In the genomic region with DNA sequence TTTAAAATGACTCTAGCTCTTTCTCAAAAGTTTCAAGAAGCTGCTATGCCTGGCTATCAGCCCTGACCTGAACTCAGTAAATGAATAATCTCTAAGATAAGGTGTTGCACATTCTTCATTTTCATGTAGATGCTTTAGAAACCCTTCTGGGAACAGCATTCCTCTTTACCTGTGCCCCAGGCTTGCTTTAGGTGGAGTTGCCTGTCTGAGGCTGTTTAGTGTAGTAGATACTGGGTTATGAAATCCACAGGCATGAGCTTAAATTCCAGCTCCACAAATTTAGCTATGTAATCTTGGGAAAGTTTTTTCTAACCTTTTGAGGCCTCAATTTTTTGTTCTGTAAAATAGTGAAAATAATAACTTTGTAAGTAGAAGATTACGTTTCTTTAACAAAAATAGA, we compare ENCODE assay signal across 31 cellular contexts. TPM values are rescaled to one million over a fixed set of nuclear protein-coding genes. Genes with fewer than 3 reads are reported as not detected.
A peak's percentile ranks its signal among the peaks of the same experiment; 100 is the strongest.
DNase-seq lines count a peak whose midpoint lies in the region; ATAC-seq, FAIRE-seq and TF ChIP-seq lines count a peak whose summit lies in the region.
"Had no signal": no experiment of that assay in that cellular context is flagged by ENCODE, and none has a peak within 500 bp of the region (broad histone marks: within the 10 kb centered on the region; RNA-seq: fewer than 3 reads in every experiment).

No MANE protein-coding gene starts in this region.

- no peaks in the 10 kb centered on the region for H3K36me3 ChIP-seq in astrocyte (ENCODE audit: insufficient read depth, low read length)
- H3K36me3 ChIP-seq in upper lobe of right lung: no peaks in the 10 kb centered on the region
- H3K36me3 ChIP-seq: right lobe of liver had no signal

- H3K36me3 Mint-ChIP-seq in HFFc6 (ENCODE audit: low read depth) (peaks cover 34% of the 10 kb centered on the region), astrocyte (ENCODE audit: low read depth, unreplicated experiment) (no peaks in the 10 kb centered on the region)

- H3K4me3 Mint-ChIP-seq in HFFc6: no peak overlapping the region
- H3K4me3 Mint-ChIP-seq in astrocyte (ENCODE audit: unreplicated experiment): no peak overlapping the region
- H3K4me3 Mint-ChIP-seq: activated CD4-positive, alpha-beta T cell treated with anti-CD3 and anti-CD28 coated beads for 36 hours; activated CD8-positive, alpha-beta T cell treated with anti-CD3 and anti-CD28 coated beads, Interleukin-2, amount 10 ng/mL, durations not matched to agents 7 days and 5 days; activated naive CD8-positive, alpha-beta T cell treated with anti-CD3 and anti-CD28 coated beads, Interleukin-2, amount 10 ng/mL, durations not matched to agents 7 days and 5 days; nephron progenitor cell; stimulated activated memory B cell treated with anti-CD40 and anti-IgM and Interleukin-4, amounts not matched to agents 10 μg/mL and 1 μg/mL and 100 μg/mL, for 72 hours had no signal

- H3K27ac ChIP-seq in astrocyte (ENCODE audit: low read depth, low read length) (no peak overlapping the region), upper lobe of right lung (no peak overlapping the region)
- H3K27ac ChIP-seq: body of pancreas, right lobe of liver had no signal

- H3K9me3 ChIP-seq in astrocyte (ENCODE audit: insufficient read depth, low read depth, low read length): peaks cover 2% of the 10 kb centered on the region
- no peaks in the 10 kb centered on the region for H3K9me3 ChIP-seq in upper lobe of right lung
- H3K9me3 ChIP-seq: body of pancreas, right lobe of liver, SK-N-SH had no signal

- H3K9me3 Mint-ChIP-seq in HFFc6 (peaks cover 15% of the 10 kb centered on the region), astrocyte (ENCODE audit: unreplicated experiment) (peaks cover 6% of the 10 kb centered on the region)

- H3K4me1 ChIP-seq in astrocyte (ENCODE audit: insufficient read depth, low read length): peaks cover 34% of the 10 kb centered on the region
- no peaks in the 10 kb centered on the region for H3K4me1 ChIP-seq in upper lobe of right lung
- H3K4me1 ChIP-seq: body of pancreas, right lobe of liver had no signal

- H4K20me1 ChIP-seq in astrocyte (ENCODE audit: insufficient read depth, low read length): no peaks in the 10 kb centered on the region

- H3K27ac Mint-ChIP-seq in HFFc6 (peak overlapping the region; percentile 93), astrocyte (ENCODE audit: unreplicated experiment) (peak overlapping the region; percentile 69)
- H3K27ac Mint-ChIP-seq: activated CD4-positive, alpha-beta T cell treated with anti-CD3 and anti-CD28 coated beads for 36 hours; activated CD8-positive, alpha-beta T cell treated with anti-CD3 and anti-CD28 coated beads, Interleukin-2, amount 10 ng/mL, durations not matched to agents 7 days and 5 days; activated naive CD8-positive, alpha-beta T cell treated with anti-CD3 and anti-CD28 coated beads, Interleukin-2, amount 10 ng/mL, durations not matched to agents 7 days and 5 days; activated T-helper 2 cell treated with anti-CD3 and anti-CD28 coated beads, Interferon-gamma antibody, Interleukin-2, Interleukin-4, amounts not matched to agents 10 μg/mL and 5 μg/mL and 100 μg/mL, durations not matched to agents 14 hours and 24 hours and 36 hours; nephron progenitor cell had no signal

- no peaks in the 10 kb centered on the region for H3K79me2 ChIP-seq in astrocyte (ENCODE audit: insufficient read depth, low read length)

- no peaks in the 10 kb centered on the region for H3K27me3 Mint-ChIP-seq in HFFc6 (ENCODE audit: insufficient read depth)
- no peaks in the 10 kb centered on the region for H3K27me3 Mint-ChIP-seq in astrocyte (ENCODE audit: low read depth, unreplicated experiment)
- H3K27me3 Mint-ChIP-seq: activated CD4-positive, alpha-beta T cell treated with anti-CD3 and anti-CD28 coated beads for 36 hours; activated naive CD8-positive, alpha-beta T cell treated with anti-CD3 and anti-CD28 coated beads, Interleukin-2, amount 10 ng/mL, durations not matched to agents 7 days and 5 days; stimulated activated memory B cell treated with anti-CD40 and anti-IgM and Interleukin-4, amounts not matched to agents 10 μg/mL and 1 μg/mL and 100 μg/mL, for 72 hours had no signal

- intact Hi-C loops in upper lobe of right lung (cut with DNase I): no loop called here

- H2AFZ ChIP-seq in astrocyte (ENCODE audit: low read depth, low read length): no peak overlapping the region

- H3K4me3 ChIP-seq in astrocyte (ENCODE audit: insufficient read depth, low read depth, low read length): no peak overlapping the region
- no peak overlapping the region for H3K4me3 ChIP-seq in upper lobe of right lung
- H3K4me3 ChIP-seq in foreskin fibroblast (ENCODE audit: low read depth in 1 of 2, low read length in 2 of 2): no peak overlapping the region
- H3K4me3 ChIP-seq: body of pancreas, lung, right lobe of liver had no signal

- ATAC-seq in upper lobe of right lung: peak; percentile 68
- no peak for ATAC-seq in GM21381 (IDR thresholded peaks at IDR 0.05; ENCODE audit: unreplicated experiment)
- ATAC-seq: activated CD4-positive, alpha-beta T cell treated with anti-CD3 and anti-CD28 coated beads for 36 hours; activated CD8-positive, alpha-beta T cell treated with anti-CD3 and anti-CD28 coated beads, Interleukin-2, amount 10 ng/mL, durations not matched to agents 7 days and 5 days; body of pancreas; right lobe of liver; stimulated activated memory B cell treated with anti-CD40 and anti-IgM and Interleukin-4, amounts not matched to agents 10 μg/mL and 1 μg/mL and 100 μg/mL, for 72 hours had no signal

- H3K4me1 Mint-ChIP-seq in HFFc6 (ENCODE audit: low read depth) (peaks cover 72% of the 10 kb centered on the region), astrocyte (ENCODE audit: low read depth, unreplicated experiment) (peaks cover 18% of the 10 kb centered on the region)
- H3K4me1 Mint-ChIP-seq: nephron progenitor cell had no signal

- no peak overlapping the region for H3K4me2 ChIP-seq in astrocyte (ENCODE audit: low read length)
- H3K4me2 ChIP-seq: SK-N-SH had no signal

- DNase-seq in HFFc6: no peak
- DNase-seq in astrocyte (ENCODE audit: low read depth): peak; percentile 66
- DNase-seq in islet precursor cell: peak; percentile 64
- DNase-seq in upper lobe of right lung: no peak
- no peak for DNase-seq in NCI-H510A treated with DMSO at 0.1 percent for 48 hours (lab: John Stamatoyannopoulos, UW)
- no peak for DNase-seq in foreskin fibroblast
- DNase-seq: activated CD4-positive, alpha-beta T cell treated with anti-CD3 and anti-CD28 coated beads for 36 hours; activated CD8-positive, alpha-beta T cell treated with anti-CD3 and anti-CD28 coated beads, Interleukin-2, amount 10 ng/mL, durations not matched to agents 7 days and 5 days; activated naive CD8-positive, alpha-beta T cell treated with anti-CD3 and anti-CD28 coated beads, Interleukin-2, amount 10 ng/mL, durations not matched to agents 7 days and 5 days; body of pancreas; C1 segment of cervical spinal cord; H7; NCI-H1436 treated with DMSO at 0.1 percent for 48 hours; NCI-H2107; NCI-H446 treated with DMSO at 0.1 percent for 48 hours; nephron progenitor cell; posterior cingulate gyrus; right lobe of liver; SK-N-SH; stimulated activated CD4-positive, alpha-beta T cell treated with anti-CD3 and anti-CD28 coated beads, Interleukin-4, amount 100 ng/mL, for 4 hours; substantia nigra had no signal

- H3K27me3 ChIP-seq in astrocyte (ENCODE audit: insufficient read depth, low read length) (no peaks in the 10 kb centered on the region), upper lobe of right lung (no peaks in the 10 kb centered on the region)
- H3K27me3 ChIP-seq: body of pancreas, right lobe of liver had no signal

- no peak for FAIRE-seq in astrocyte (lab: Jason Lieb, UNC)
- FAIRE-seq: endothelial cell of umbilical vein, GM19239 had no signal

- TF ChIP-seq CTCF in HFFc6 (IDR thresholded peaks at IDR 0.05) (no peak), astrocyte (IDR thresholded peaks at IDR 0.05; ENCODE audit: insufficient read depth, low read depth, low read length) (no peak), upper lobe of right lung (IDR thresholded peaks at IDR 0.05) (no peak), foreskin fibroblast (IDR thresholded peaks at IDR 0.05; ENCODE audit: low read depth, low read length) (no peak)

- no peak overlapping the region for H3K9ac ChIP-seq in astrocyte (ENCODE audit: low read length)
- H3K9ac ChIP-seq: SK-N-SH had no signal

RNA-seq across cellular contexts. Expression of gene ATP6V1G3, which starts 41.6 kb away (rescaled TPM):
- 1 to 10 TPM in 2 of 6 experiments, under 1 TPM in 4; 0.76 to 1.9 (median 0.95) TPM for total RNA-seq in HFFc6 (2021; fragmentation: NEBNext Ultra II Directional; extraction: Animal tissue kit (Norgen Biotek cat#: 25700))
- total RNA-seq in astrocyte (not detected in 2 replicates), upper lobe of right lung (not detected)
- total RNA-seq: activated CD4-positive, alpha-beta T cell treated with anti-CD3 and anti-CD28 coated beads for 36 hours; activated CD8-positive, alpha-beta T cell treated with anti-CD3 and anti-CD28 coated beads, Interleukin-2, amount 10 ng/mL, durations not matched to agents 7 days and 5 days; activated naive CD8-positive, alpha-beta T cell treated with anti-CD3 and anti-CD28 coated beads, Interleukin-2, amount 10 ng/mL, durations not matched to agents 7 days and 5 days; activated T-helper 2 cell treated with anti-CD3 and anti-CD28 coated beads, Interferon-gamma antibody, Interleukin-2, Interleukin-4, amounts not matched to agents 10 μg/mL and 5 μg/mL and 100 μg/mL, durations not matched to agents 14 hours and 24 hours and 36 hours; body of pancreas; chondrocyte; endothelial cell of umbilical vein; H7; kidney epithelial cell; lung; right lobe of liver; T-helper 2 cell treated with Interferon-gamma antibody and Interleukin-4, amounts not matched to agents 100 ng/mL and 5 ng/mL, for 36 hours; ureter had no signal

Comparison
In these comparisons a context has a peak if more than half of its experiments do, and no peak if none do; other contexts are left out.
1. DNase-seq: peak in astrocyte (single experiment) and islet precursor cell (single experiment); none in HFFc6 (single experiment), upper lobe of right lung (single experiment), NCI-H510A treated with DMSO at 0.1 percent for 48 hours (single experiment) and foreskin fibroblast (0 of 2).